In the genomic region with DNA sequence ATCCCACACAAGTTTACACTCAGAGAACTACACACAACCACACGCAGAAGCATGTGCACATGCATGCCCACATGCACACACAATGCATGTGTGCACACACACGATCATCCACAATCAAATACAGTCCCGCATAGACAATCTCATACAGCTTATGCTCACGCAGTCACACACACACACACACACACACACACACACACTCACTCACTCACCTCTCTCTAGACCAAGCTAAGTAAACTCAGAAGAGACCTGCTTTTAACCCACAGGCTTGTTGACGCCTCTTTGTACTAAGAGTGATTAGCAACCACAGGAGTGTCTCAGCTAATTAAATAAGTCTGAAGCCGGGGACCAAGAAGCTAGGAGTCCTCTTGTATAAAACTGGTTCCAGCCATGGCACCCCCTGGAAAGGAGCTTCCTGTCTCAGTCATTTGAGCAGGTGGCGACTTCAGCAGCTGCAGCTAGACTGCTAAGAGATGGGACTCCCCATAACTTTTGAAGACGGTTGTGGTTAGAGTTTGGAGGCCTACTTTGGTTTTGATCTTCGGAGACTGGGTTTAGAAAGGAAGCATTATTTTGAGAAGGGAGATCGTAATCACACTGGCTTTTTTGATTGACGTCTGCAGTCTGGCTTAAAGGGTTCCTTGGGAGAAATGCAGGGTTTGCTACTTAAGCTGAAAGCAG, we compare ENCODE assay signal across 8 cellular contexts.
A peak's percentile ranks its signal among the peaks of the same experiment; 100 is the strongest.
DNase-seq lines count a peak whose midpoint lies in the region; ATAC-seq, FAIRE-seq and TF ChIP-seq lines count a peak whose summit lies in the region.

No MANE protein-coding gene starts in this region.

- no peak overlapping the region for H4K5ac ChIP-seq in H1 (ENCODE audit: insufficient read length, low read depth, low read length)

- H4K91ac ChIP-seq in H1 (replicated peaks; ENCODE audit: insufficient read length, low read length): no peak overlapping the region

- H2BK20ac ChIP-seq in H1 (ENCODE audit: low read length): no peak overlapping the region

- H2AFZ ChIP-seq in H1 (ENCODE audit: low read length): 0 out of 2 replicates have a peak overlapping the region, but pooled peaks have one; percentile 6

- no peaks in the 10 kb centered on the region for H4K20me1 ChIP-seq in H1 (replicated peaks in 1 of 2; ENCODE audit: control insufficient read depth in 1 of 2, insufficient read depth in 2 of 2, low read length in 2 of 2)

- no peak overlapping the region for H3K4me3 ChIP-seq in H1 (ENCODE audit: extremely low read depth in 1 of 4, insufficient read depth in 2 of 4, low read depth in 3 of 4, low read length in 4 of 4)

- TF ChIP-seq EP300 in H1 (IDR thresholded peaks at IDR 0.05; ENCODE audit: borderline replicate concordance in 1 of 2, low read depth in 2 of 2, low read length in 2 of 2): no peak

- no peak overlapping the region for H2BK12ac ChIP-seq in H1 (ENCODE audit: low read depth, low read length)

- no peak for FAIRE-seq in H1 (lab: Jason Lieb, UNC)

- no peak overlapping the region for H4K8ac ChIP-seq in H1 (ENCODE audit: extremely low read depth, insufficient read depth, low read length)

- H3K56ac ChIP-seq in H1 (replicated peaks; ENCODE audit: insufficient read length, low read depth, low read length): no peak overlapping the region

- H3K14ac ChIP-seq in H1 (ENCODE audit: insufficient read length): no peak overlapping the region

- H2AK5ac ChIP-seq in H1 (ENCODE audit: low read depth, low read length): no peak overlapping the region

- DNase-seq in NCI-H2029 (lab: John Stamatoyannopoulos, UW) (peak; percentile 28), NCI-H2029 treated with DMSO at 0.1 percent for 48 hours (lab: John Stamatoyannopoulos, UW) (no peak), T-helper 22 cell (ENCODE audit: low read depth) (peak; percentile 83), H1 (ENCODE audit: low read depth in 1 of 2, low spot score in 2 of 2) (no peak), HUDEP-2 (lab: John Stamatoyannopoulos, UW; ENCODE audit: unreplicated experiment in 76 of 76) (no peak), DMS114 treated with DMSO at 0.1 percent for 48 hours (lab: John Stamatoyannopoulos, UW; ENCODE audit: unreplicated experiment) (no peak)
- DNase-seq in stimulated activated naive CD8-positive, alpha-beta T cell treated with anti-CD3 and anti-CD28 coated beads, Interleukin-15, Interleukin-2, amounts not matched to agents 100 U/mL and 50 U/mL, for 24 hours: peak; percentile 31

- H3K4me2 ChIP-seq in H1 (ENCODE audit: insufficient read depth in 1 of 2, low read depth in 2 of 2, low read length in 2 of 2): no peak overlapping the region

- H3K79me1 ChIP-seq in H1 (ENCODE audit: low read depth, low read length): no peaks in the 10 kb centered on the region

- CTCF ChIA-PET in H1 (lab: Charles Lee; ENCODE audit: partially characterized antibody): interaction anchor here (0.8 to 1.0 kb wide), 2 partner anchors 24 to 149 kb away, joined by 3 read pairs; no protein-coding TSS in a partner anchor

- no peak overlapping the region for H3K4ac ChIP-seq in H1 (replicated peaks; ENCODE audit: insufficient read length, low read depth, low read length)

- H3K79me2 ChIP-seq in H1 (ENCODE audit: control insufficient read depth in 1 of 2, insufficient read depth in 2 of 2, low read length in 2 of 2): no peaks in the 10 kb centered on the region

- no peak overlapping the region for H2BK120ac ChIP-seq in H1 (replicated peaks; ENCODE audit: low read depth, low read length)

- no peaks in the 10 kb centered on the region; a peak in 1 of 7 replicates for H3K4me1 ChIP-seq in H1 (replicated peaks in 1 of 4; ENCODE audit: control insufficient read depth in 3 of 4, insufficient read depth in 4 of 4, low read length in 3 of 4)

- H3K36me3 ChIP-seq in H1 (ENCODE audit: control insufficient read depth in 2 of 4, insufficient read depth in 4 of 4, low read length in 3 of 4): no peaks in the 10 kb centered on the region

- no peak overlapping the region for H2BK15ac ChIP-seq in H1 (ENCODE audit: low read length)

- no peak for TF ChIP-seq CTCF in H1 (IDR thresholded peaks at IDR 0.05; ENCODE audit: control extremely low read depth in 1 of 3, insufficient read depth in 1 of 3, low read depth in 1 of 3, low read length in 3 of 3)

- no peak overlapping the region; the same call in 1 of the 2 replicates for H2BK5ac ChIP-seq in H1 (ENCODE audit: low read depth, low read length)

- WGBS in H1 (ENCODE audit: extremely low coverage in 1 of 2, insufficient coverage in 1 of 2, insufficient read length in 1 of 2, insufficient replicate concordance in 2 of 2, low coverage in 1 of 2, low lambda C conversion rate in 2 of 2, missing lambda C conversion rate in 1 of 2), 2 experiments: 88% methylated on average over 11 of the region's 11 CpGs; no CpG with 5 or more reads in 1 of the 2 experiments

- no peak for TF ChIP-seq POLR2A in H1 (IDR thresholded peaks at IDR 0.05; ENCODE audit: control extremely low read depth in 1 of 2, low read depth in 2 of 2, low read length in 2 of 2)

- POLR2A ChIA-PET in H1 (lab: Charles Lee; ENCODE audit: partially characterized antibody): interaction anchor here (0.7 kb wide), 2 partner anchors 18 to 21 kb away, joined by 3 read pairs; no protein-coding TSS in a partner anchor

- TF ChIP-seq RAD21 in H1 (IDR thresholded peaks at IDR 0.05 in 1 of 2, conservative IDR thresholded peaks at IDR 0.05 in 1 of 2; ENCODE audit: low read depth in 2 of 2, low read length in 2 of 2): no peak

- ATAC-seq in HG03108 (IDR thresholded peaks at IDR 0.05; ENCODE audit: unreplicated experiment): peak; percentile 68
- ATAC-seq in stimulated activated naive CD8-positive, alpha-beta T cell treated with anti-CD3 and anti-CD28 coated beads, Interleukin-15, Interleukin-2, amounts not matched to agents 100 U/mL and 50 U/mL, for 24 hours: peak; percentile 88

- no peaks in the 10 kb centered on the region; the same call in 1 of the 2 replicates for H3K23me2 ChIP-seq in H1 (ENCODE audit: low read depth, low read length)

- H3K18ac ChIP-seq in H1 (ENCODE audit: extremely low read depth, low read length): no peak overlapping the region

- H3K9ac ChIP-seq in H1 (replicated peaks in 1 of 4; ENCODE audit: extremely low read depth in 1 of 4, low read depth in 3 of 4, low read length in 3 of 4): no peak overlapping the region

- no peaks in the 10 kb centered on the region for H3K27me3 ChIP-seq in H1 (replicated peaks in 1 of 4; ENCODE audit: control insufficient read depth in 3 of 4, extremely low read depth in 1 of 4, insufficient read depth in 3 of 4, low read length in 3 of 4)

- no peaks in the 10 kb centered on the region for H3K9me3 ChIP-seq in H1 (ENCODE audit: insufficient read depth in 2 of 2, low read depth in 1 of 2, low read length in 1 of 2)

- H3K23ac ChIP-seq in H1 (ENCODE audit: insufficient read length): no peak overlapping the region

- no peak overlapping the region for H3K27ac ChIP-seq in H1 (ENCODE audit: low read depth, low read length)

TF ChIP-seq in H1, 55 proteins besides CTCF, POLR2A, EP300 and RAD21:
- TF ChIP-seq BRCA1 (IDR thresholded peaks at IDR 0.05; ENCODE audit: low read depth, low read length) (no peak), PHF8 (conservative IDR thresholded peaks at IDR 0.05; ENCODE audit: low read depth, low read length) (no peak), CHD1 (IDR thresholded peaks at IDR 0.05; ENCODE audit: low read depth, low read length) (no peak), JUN (IDR thresholded peaks at IDR 0.05; ENCODE audit: low read depth, low read length) (no peak), NRF1 (IDR thresholded peaks at IDR 0.05; ENCODE audit: low read depth, low read length) (no peak), CREB1 (IDR thresholded peaks at IDR 0.05) (no peak), CHD2 (IDR thresholded peaks at IDR 0.05; ENCODE audit: low read length) (no peak)
- TF ChIP-seq, protein P1, sequence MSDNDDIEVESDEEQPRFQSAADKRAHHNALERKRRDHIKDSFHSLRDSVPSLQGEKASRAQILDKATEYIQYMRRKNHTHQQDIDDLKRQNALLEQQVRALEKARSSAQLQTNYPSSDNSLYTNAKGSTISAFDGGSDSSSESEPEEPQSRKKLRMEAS (IDR thresholded peaks at IDR 0.05): no peak

Comparison
In these comparisons a context has a peak if more than half of its experiments do, and no peak if none do; other contexts are left out.
1. DNase-seq: peak in NCI-H2029 (single experiment), T-helper 22 cell (single experiment) and stimulated activated naive CD8-positive, alpha-beta T cell treated with anti-CD3 and anti-CD28 coated beads, Interleukin-15, Interleukin-2, amounts not matched to agents 100 U/mL and 50 U/mL, for 24 hours (single experiment); none in NCI-H2029 treated with DMSO at 0.1 percent for 48 hours (single experiment), H1 (0 of 2), HUDEP-2 (0 of 76) and DMS114 treated with DMSO at 0.1 percent for 48 hours (single experiment).